In genomic region chr10:73873843-73874215, GRCh38 we compare ENCODE assay signal across 8 cellular contexts. TPM values are rescaled to one million over a fixed set of nuclear protein-coding genes. Genes with fewer than 3 reads are reported as not detected.
DNase-seq lines count a peak whose midpoint lies in the region; ATAC-seq and TF ChIP-seq lines count a peak whose summit lies in the region.

No MANE protein-coding gene starts in this region.

- no peak overlapping the region for H3K9ac ChIP-seq in neural progenitor cell

- no peak overlapping the region for H2AFZ ChIP-seq in neural progenitor cell (replicated peaks)

- H3K27ac ChIP-seq in coronary artery, result peak overlapping the region; percentile 67 to 93
- no peak overlapping the region for H3K27ac ChIP-seq in neural progenitor cell

- H3K36me3 ChIP-seq in MG63, result peaks cover 24% of the 10 kb centered on the region
- H3K36me3 ChIP-seq in neural progenitor cell, result no peaks in the 10 kb centered on the region

- peaks cover 30% of the 10 kb centered on the region for H4K20me1 ChIP-seq in neural progenitor cell (ENCODE audit: low read depth)

- TF ChIP-seq CTCF in coronary artery (IDR thresholded peaks at IDR 0.05) (no peak), neural progenitor cell (IDR thresholded peaks at IDR 0.05) (no peak)

- H3K4me2 ChIP-seq in neural progenitor cell, result peak overlapping the region; percentile 86

- H3K79me2 ChIP-seq in neural progenitor cell (ENCODE audit: low read depth), result peaks cover 5% of the 10 kb centered on the region

- H3K9me3 ChIP-seq in MG63 (no peaks in the 10 kb centered on the region), neural progenitor cell (ENCODE audit: low read depth) (no peaks in the 10 kb centered on the region)

- no peaks in the 10 kb centered on the region for H3K9me3 Mint-ChIP-seq in neural progenitor cell

- H3K27me3 ChIP-seq in MG63 (no peaks in the 10 kb centered on the region), neural progenitor cell (peaks cover 11% of the 10 kb centered on the region)

- DNase-seq in NCI-H1417 (lab: John Stamatoyannopoulos, UW) (peak in 2 of 3 experiments; percentile 10 to 18), NCI-H1417 treated with DMSO at 0.1 percent for 48 hours (lab: John Stamatoyannopoulos, UW) (no peak), MG63 (peak; percentile 7), coronary artery (ENCODE audit: low spot score) (no peak), neural progenitor cell (ENCODE audit: low spot score) (no peak), globus pallidus (ENCODE audit: low spot score) (no peak), NCI-H2081 (lab: John Stamatoyannopoulos, UW) (no peak)

- ATAC-seq in GM21447 (IDR thresholded peaks at IDR 0.05; ENCODE audit: unreplicated experiment), result no peak

- peaks cover 8% of the 10 kb centered on the region for H3K4me1 ChIP-seq in neural progenitor cell

- peak overlapping the region; percentile 35 for H3K4me3 Mint-ChIP-seq in neural progenitor cell

- H3K4me3 ChIP-seq in MG63, result peak overlapping the region; percentile 67
- H3K4me3 ChIP-seq in coronary artery, result peak overlapping the region; percentile 95
- H3K4me3 ChIP-seq in neural progenitor cell, result peak overlapping the region; percentile 72

- H3K27ac Mint-ChIP-seq in neural progenitor cell, result no peak overlapping the region

- H3K36me3 Mint-ChIP-seq in neural progenitor cell, result peaks cover 24% of the 10 kb centered on the region

- peaks cover 15% of the 10 kb centered on the region for H3K27me3 Mint-ChIP-seq in neural progenitor cell (ENCODE audit: insufficient read depth, low read depth)

- peaks cover 17% of the 10 kb centered on the region for H3F3A ChIP-seq in neural progenitor cell (ENCODE audit: low read depth)

- peaks cover 21% of the 10 kb centered on the region for H3K4me1 Mint-ChIP-seq in neural progenitor cell

RNA-seq across cellular contexts. Expression of gene CAMK2G, which starts 0.5 kb away (rescaled TPM):
- 16.5 and 24.0 TPM in 2 replicates for total RNA-seq in MG63 (2014; rRNA removed; shearing (Covaris generic); ENCODE audit: low replicate concordance)
- total RNA-seq in neural progenitor cell (ENCODE audit: low replicate concordance), result 35.0 and 36.6 TPM in 2 replicates

RNA-seq across cellular contexts. Expression of gene PLAU, which starts 37.1 kb away (rescaled TPM):
- total RNA-seq in MG63 (2014; rRNA removed; shearing (Covaris generic); ENCODE audit: low replicate concordance), result 169 and 219 TPM in 2 replicates
- 7.6 and 10.7 TPM in 2 replicates for total RNA-seq in neural progenitor cell (ENCODE audit: low replicate concordance)

Comparison
In these comparisons a context has a peak if more than half of its experiments do, and no peak if none do; other contexts are left out.
1. DNase-seq: peak in NCI-H1417 (2 of 3) and MG63 (single experiment); none in NCI-H1417 treated with DMSO at 0.1 percent for 48 hours (single experiment), coronary artery (single experiment), neural progenitor cell (single experiment), globus pallidus (single experiment) and NCI-H2081 (0 of 2).
2. RNA of gene PLAU, which starts 37.1 kb away (total RNA-seq): 169 to 219 TPM in MG63; 7.6 to 10.7 TPM in neural progenitor cell; every median in the first group is over 10 times any median in the second.
3. Peak in every context shown above with its lines, with median percentiles within 50 percentile points of each other: H3K4me3 ChIP-seq.